2 cellular contexts compared by ENCODE assay signal in the genomic region with DNA sequence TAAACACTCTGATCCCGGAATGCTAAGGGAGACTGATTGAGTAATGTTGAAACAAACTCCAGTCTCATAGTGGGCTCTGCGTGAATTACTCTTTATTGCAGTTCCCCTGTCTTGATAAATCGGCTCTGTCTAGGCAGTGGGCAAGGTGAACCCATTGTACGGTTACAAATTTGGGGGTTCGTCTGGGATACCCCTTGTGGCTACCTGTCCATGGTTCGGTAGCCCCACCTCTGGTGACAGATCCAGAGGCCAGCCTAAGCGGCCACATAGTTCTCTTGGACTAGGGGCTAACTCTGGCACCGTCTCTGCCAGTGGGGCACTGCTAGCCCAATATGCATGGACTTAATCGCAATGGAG.
TF ChIP-seq lines count a peak whose summit lies in the region.

No MANE protein-coding gene starts in this region.

TF ChIP-seq in SK-N-SH, 30 proteins besides CTCF, POLR2A, EP300 and RAD21 (continued from another document):
- TF ChIP-seq TAF1 (IDR thresholded peaks at IDR 0.05; ENCODE audit: borderline replicate concordance, low read depth, low read length): no peak
TF ChIP-seq in SK-N-SH: peak in this region for 0.

TF ChIP-seq in SK-N-SH treated with all-trans-retinoic acid at 6 μM for 48 hours, 23 proteins besides CTCF, POLR2A, EP300 and RAD21 (continued from another document):
- TF ChIP-seq ESRRG (CRISPR knock-in tag; IDR thresholded peaks at IDR 0.05): no peak
- TF ChIP-seq RARB (CRISPR knock-in tag; IDR thresholded peaks at IDR 0.05): no peak
- TF ChIP-seq SNAI2 (CRISPR knock-in tag; IDR thresholded peaks at IDR 0.05): no peak
- TF ChIP-seq ARNTL (CRISPR knock-in tag; IDR thresholded peaks at IDR 0.05; ENCODE audit: borderline replicate concordance, low read depth): no peak
- TF ChIP-seq GLIS3 (CRISPR knock-in tag; IDR thresholded peaks at IDR 0.05): no peak
- TF ChIP-seq ISL1 (CRISPR knock-in tag; IDR thresholded peaks at IDR 0.05): no peak
- TF ChIP-seq ZNF565 (CRISPR knock-in tag; conservative IDR thresholded peaks at IDR 0.05; ENCODE audit: low read depth): no peak
- no peak for TF ChIP-seq ZNF8 (CRISPR knock-in tag; IDR thresholded peaks at IDR 0.05)
- TF ChIP-seq, protein P1, sequence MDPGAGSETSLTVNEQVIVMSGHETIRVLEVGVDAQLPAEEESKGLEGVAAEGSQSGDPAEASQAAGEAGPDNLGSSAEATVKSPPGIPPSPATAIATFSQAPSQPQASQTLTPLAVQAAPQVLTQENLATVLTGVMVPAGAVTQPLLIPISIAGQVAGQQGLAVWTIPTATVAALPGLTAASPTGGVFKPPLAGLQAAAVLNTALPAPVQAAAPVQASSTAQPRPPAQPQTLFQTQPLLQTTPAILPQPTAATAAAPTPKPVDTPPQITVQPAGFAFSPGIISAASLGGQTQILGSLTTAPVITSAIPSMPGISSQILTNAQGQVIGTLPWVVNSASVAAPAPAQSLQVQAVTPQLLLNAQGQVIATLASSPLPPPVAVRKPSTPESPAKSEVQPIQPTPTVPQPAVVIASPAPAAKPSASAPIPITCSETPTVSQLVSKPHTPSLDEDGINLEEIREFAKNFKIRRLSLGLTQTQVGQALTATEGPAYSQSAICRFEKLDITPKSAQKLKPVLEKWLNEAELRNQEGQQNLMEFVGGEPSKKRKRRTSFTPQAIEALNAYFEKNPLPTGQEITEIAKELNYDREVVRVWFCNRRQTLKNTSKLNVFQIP (CRISPR knock-in tag; IDR thresholded peaks at IDR 0.05; ENCODE audit: borderline replicate concordance, low read depth): no peak
- no peak for TF ChIP-seq ZFP3 (CRISPR knock-in tag; IDR thresholded peaks at IDR 0.05)
- no peak for TF ChIP-seq BACH2 (CRISPR knock-in tag; IDR thresholded peaks at IDR 0.05; ENCODE audit: borderline replicate concordance)
- no peak for TF ChIP-seq ZC3H10 (CRISPR knock-in tag; IDR thresholded peaks at IDR 0.05)
